ENCODE assay signal across 26 cellular contexts in genomic region chr6:56235245-56235644, GRCh38. TPM values are rescaled to one million over a fixed set of nuclear protein-coding genes. Genes with fewer than 3 reads are reported as not detected.
DNase-seq lines count a peak whose midpoint lies in the region; ATAC-seq and TF ChIP-seq lines count a peak whose summit lies in the region.
"Had no signal": no experiment of that assay in that cellular context is flagged by ENCODE, and none has a peak within 500 bp of the region (broad histone marks: within the 10 kb centered on the region; RNA-seq: fewer than 3 reads in every experiment).

No MANE protein-coding gene starts in this region.

- no peak overlapping the region for H2AFZ ChIP-seq in MM.1S (ENCODE audit: low read length)

- no peak overlapping the region for H3K27ac Mint-ChIP-seq in MCF 10A (ENCODE audit: low read depth, unreplicated experiment)
- H3K27ac Mint-ChIP-seq: activated CD4-positive, alpha-beta memory T cell treated with anti-CD3 and anti-CD28 coated beads for 36 hours; activated naive CD4-positive, alpha-beta T cell treated with anti-CD3 and anti-CD28 coated beads, Interleukin-2, amount 10 ng/mL, durations not matched to agents 7 days and 5 days; CD4-positive, CD25-positive, alpha-beta regulatory T cell; nephron; progenitor cell of endocrine pancreas had no signal

- H3K4me3 ChIP-seq in breast epithelium (no peak overlapping the region), choroid plexus epithelial cell (ENCODE audit: low read depth, low read length) (no peak overlapping the region), vagina (no peak overlapping the region), MM.1S (ENCODE audit: low read length) (no peak overlapping the region)
- H3K4me3 ChIP-seq: testis had no signal

- no peaks in the 10 kb centered on the region for H3K36me3 Mint-ChIP-seq in MCF 10A (ENCODE audit: insufficient read depth, unreplicated experiment)
- H3K36me3 Mint-ChIP-seq: activated CD4-positive, alpha-beta memory T cell treated with anti-CD3 and anti-CD28 coated beads for 36 hours; activated naive CD4-positive, alpha-beta T cell treated with anti-CD3 and anti-CD28 coated beads, Interleukin-2, amount 10 ng/mL, durations not matched to agents 7 days and 5 days; CD4-positive, CD25-positive, alpha-beta regulatory T cell had no signal

- TF ChIP-seq POLR2A in breast epithelium (IDR thresholded peaks at IDR 0.05) (no peak), vagina (IDR thresholded peaks at IDR 0.05) (no peak)

- H4K20me1 ChIP-seq in MM.1S (ENCODE audit: insufficient read depth, low read length), result no peaks in the 10 kb centered on the region

- intact Hi-C loops in MCF 10A (cut with micrococcal nuclease), result no loop called here
- intact Hi-C loops in breast epithelium (cut with DNase I; ENCODE audit: low total_unique reads), result no loop called here
- intact Hi-C loops in vagina (cut with DNase I), result no loop called here

- no peaks in the 10 kb centered on the region for H3K9me3 Mint-ChIP-seq in MCF 10A (ENCODE audit: unreplicated experiment)
- H3K9me3 Mint-ChIP-seq: activated CD4-positive, alpha-beta memory T cell treated with anti-CD3 and anti-CD28 coated beads for 36 hours; activated naive CD4-positive, alpha-beta T cell treated with anti-CD3 and anti-CD28 coated beads, Interleukin-2, amount 10 ng/mL, durations not matched to agents 7 days and 5 days; nephron had no signal

- no peak overlapping the region for H3K4me3 Mint-ChIP-seq in MCF 10A (ENCODE audit: unreplicated experiment)
- H3K4me3 Mint-ChIP-seq: activated CD4-positive, alpha-beta memory T cell treated with anti-CD3 and anti-CD28 coated beads for 36 hours; activated naive CD4-positive, alpha-beta T cell treated with anti-CD3 and anti-CD28 coated beads, Interleukin-2, amount 10 ng/mL, durations not matched to agents 7 days and 5 days; CD4-positive, CD25-positive, alpha-beta regulatory T cell; nephron had no signal

- H3K9me3 ChIP-seq in breast epithelium (no peaks in the 10 kb centered on the region), vagina (no peaks in the 10 kb centered on the region), MM.1S (replicated peaks; ENCODE audit: insufficient read depth, low read length) (no peaks in the 10 kb centered on the region)
- H3K9me3 ChIP-seq: testis had no signal

- H3K4me2 ChIP-seq in MM.1S (ENCODE audit: low read depth, low read length), result no peak overlapping the region

- CTCF ChIA-PET in MCF 10A (lab: Yijun Ruan, JAX), result interaction anchor here (1.1 kb wide), 1 partner anchor 57 kb away, joined by 5 read pairs; no protein-coding TSS in a partner anchor

- DNase-seq in MCF 10A (ENCODE audit: unreplicated experiment), result peak; percentile 41
- DNase-seq in breast epithelium (ENCODE audit: low spot score in 2 of 2), result no peak
- DNase-seq in choroid plexus epithelial cell (ENCODE audit: low read depth), result peak; percentile 46
- peak; percentile 55 for DNase-seq in iris pigment epithelial cell (ENCODE audit: low read depth)
- no peak for DNase-seq in vagina (ENCODE audit: extremely low spot score in 2 of 2)
- DNase-seq in germinal center (ENCODE audit: low spot score), result no peak
- no peak for DNase-seq in MM.1S
- DNase-seq: activated CD4-positive, alpha-beta memory T cell treated with anti-CD3 and anti-CD28 coated beads for 36 hours; activated naive CD4-positive, alpha-beta T cell treated with anti-CD3 and anti-CD28 coated beads, Interleukin-2, amount 10 ng/mL, durations not matched to agents 7 days and 5 days; activated T-cell treated with anti-CD3 and anti-CD28 coated beads, Interleukin-2, amount 50 U/mL, for 1 hour; CD4-positive, CD25-positive, alpha-beta regulatory T cell; cortex of kidney; GOT3; NCI-H1048; NCI-H2081 treated with DMSO at 0.1 percent for 48 hours; NCI-H526; SIG-M5; stimulated activated CD4-positive, alpha-beta T cell treated with anti-CD3 and anti-CD28 coated beads, Interleukin-12 subunit alpha, Interleukin-12 subunit beta, amount 100 ng/mL, for 4 hours; T-helper 1 cell; testis had no signal

- H3K27me3 ChIP-seq in breast epithelium (no peaks in the 10 kb centered on the region), vagina (no peaks in the 10 kb centered on the region), MM.1S (replicated peaks; ENCODE audit: insufficient read depth, low read length) (no peaks in the 10 kb centered on the region)
- H3K27me3 ChIP-seq: testis had no signal

- no peaks in the 10 kb centered on the region for H3K9me2 ChIP-seq in MM.1S (replicated peaks; ENCODE audit: insufficient read depth, low read length)

- no peak overlapping the region for H3K9ac ChIP-seq in MM.1S (ENCODE audit: low read length)

- POLR2A ChIA-PET in MCF 10A (lab: Yijun Ruan, JAX), result interaction anchor here (0.6 to 1.3 kb wide), 4 partner anchors 10 to 317 kb away, joined by 3 to 7 read pairs (median 4); no protein-coding TSS in a partner anchor

- BruUV-seq in MCF 10A (replicated peaks; lab: Mats Ljungman, UMichigan), result no TSS peak

- H3K4me1 ChIP-seq in breast epithelium (no peaks in the 10 kb centered on the region), vagina (peaks cover 81% of the 10 kb centered on the region), MM.1S (ENCODE audit: low read length) (no peaks in the 10 kb centered on the region)
- H3K4me1 ChIP-seq: testis had no signal

- no peak overlapping the region for H3K27ac ChIP-seq in breast epithelium
- peak overlapping the region; percentile 18 for H3K27ac ChIP-seq in vagina
- no peak overlapping the region for H3K27ac ChIP-seq in MM.1S (ENCODE audit: low read length)
- H3K27ac ChIP-seq: epithelial cell of prostate, testis had no signal

- H3F3A ChIP-seq in MM.1S (ENCODE audit: insufficient read depth, low read length), result no peaks in the 10 kb centered on the region

- H3K79me2 ChIP-seq in MM.1S (ENCODE audit: low read length), result no peaks in the 10 kb centered on the region

- ATAC-seq in GM21619 (IDR thresholded peaks at IDR 0.05; ENCODE audit: unreplicated experiment), result no peak
- ATAC-seq: HepG2 had no signal

- H3K36me3 ChIP-seq in breast epithelium (no peaks in the 10 kb centered on the region), vagina (no peaks in the 10 kb centered on the region), MM.1S (replicated peaks; ENCODE audit: insufficient read depth, low read length) (no peaks in the 10 kb centered on the region)

- H3K4me1 Mint-ChIP-seq in MCF 10A (ENCODE audit: insufficient read depth, unreplicated experiment), result peaks cover 13% of the 10 kb centered on the region
- H3K4me1 Mint-ChIP-seq: activated naive CD4-positive, alpha-beta T cell treated with anti-CD3 and anti-CD28 coated beads, Interleukin-2, amount 10 ng/mL, durations not matched to agents 7 days and 5 days; CD4-positive, CD25-positive, alpha-beta regulatory T cell had no signal

- TF ChIP-seq CTCF in MCF 10A (IDR thresholded peaks at IDR 0.05; ENCODE audit: unreplicated experiment) (no peak), breast epithelium (IDR thresholded peaks at IDR 0.05) (no peak), choroid plexus epithelial cell (conservative IDR thresholded peaks at IDR 0.05; ENCODE audit: low read depth, low read length) (no peak), vagina (IDR thresholded peaks at IDR 0.05) (no peak), MM.1S (IDR thresholded peaks at IDR 0.05; ENCODE audit: low read length) (no peak)

- no peaks in the 10 kb centered on the region for H3K27me3 Mint-ChIP-seq in MCF 10A (ENCODE audit: insufficient read depth, unreplicated experiment)
- H3K27me3 Mint-ChIP-seq: activated CD4-positive, alpha-beta memory T cell treated with anti-CD3 and anti-CD28 coated beads for 36 hours; activated naive CD4-positive, alpha-beta T cell treated with anti-CD3 and anti-CD28 coated beads, Interleukin-2, amount 10 ng/mL, durations not matched to agents 7 days and 5 days; CD4-positive, CD25-positive, alpha-beta regulatory T cell; progenitor cell of endocrine pancreas had no signal

RNA-seq across cellular contexts. Expression of gene COL21A1, which starts 12.1 kb away (rescaled TPM):
- 1.8 and 5.4 TPM in 2 replicates for total RNA-seq in MCF 10A (2022)
- 1 to 10 TPM in 2 of 3 donors, under 1 TPM in 1; 0.80 to 2.9 (median 1.5) TPM for total RNA-seq in breast epithelium
- total RNA-seq in vagina, result 16.7 TPM
- total RNA-seq: activated CD4-positive, alpha-beta memory T cell treated with anti-CD3 and anti-CD28 coated beads for 36 hours; CD4-positive, CD25-positive, alpha-beta regulatory T cell; HepG2; kidney epithelial cell had no signal

Comparison
In these comparisons a context has a peak if more than half of its experiments do, and no peak if none do; other contexts are left out.
1. DNase-seq: peak in MCF 10A (single experiment), choroid plexus epithelial cell (single experiment) and iris pigment epithelial cell (single experiment); none in breast epithelium (0 of 2), vagina (0 of 2), germinal center (single experiment) and MM.1S (single experiment).